ENCODE assay signal across 1 cellular context in genomic region chr3:9249273-9250192, GRCh38.
TF ChIP-seq lines count a peak whose summit lies in the region.

SRGAP3 (minus strand) TSS chr3:9249646; CDS start chr3:9248951, 695 bp downstream.

TF ChIP-seq in HepG2, 621 proteins besides CTCF, POLR2A, EP300 and RAD21 (continued from another document and continues in another):
- TF ChIP-seq MXD3 (CRISPR knock-in tag; IDR thresholded peaks at IDR 0.05) = no peak
- TF ChIP-seq FOXC1 (CRISPR knock-in tag; IDR thresholded peaks at IDR 0.05; ENCODE audit: borderline replicate concordance) = 0 out of 2 replicates have a peak, but pooled peaks have one; percentile 23
- no peak for TF ChIP-seq HHEX (CRISPR knock-in tag; IDR thresholded peaks at IDR 0.05)
- no peak for TF ChIP-seq FIP1L1 (IDR thresholded peaks at IDR 0.05; ENCODE audit: borderline replicate concordance, insufficient read depth, low read depth, low read length)
- no peak for TF ChIP-seq TFDP1 (CRISPR knock-in tag; IDR thresholded peaks at IDR 0.05; ENCODE audit: borderline replicate concordance)
- no peak for TF ChIP-seq SATB2 (CRISPR knock-in tag; IDR thresholded peaks at IDR 0.05)
- no peak for TF ChIP-seq RERE (CRISPR knock-in tag; IDR thresholded peaks at IDR 0.05; ENCODE audit: low read depth)
- TF ChIP-seq E2F2 (CRISPR knock-in tag; IDR thresholded peaks at IDR 0.05; ENCODE audit: borderline replicate concordance) = no peak
- TF ChIP-seq CBFB (CRISPR knock-in tag; IDR thresholded peaks at IDR 0.05) = no peak
- no peak for TF ChIP-seq HMG20B (CRISPR knock-in tag; conservative IDR thresholded peaks at IDR 0.05)
- no peak for TF ChIP-seq NFKBIZ (CRISPR knock-in tag; IDR thresholded peaks at IDR 0.05)
- TF ChIP-seq CBX5 (CRISPR knock-in tag; IDR thresholded peaks at IDR 0.05; ENCODE audit: borderline replicate concordance) = no peak
- no peak for TF ChIP-seq ZNF776 (CRISPR knock-in tag; IDR thresholded peaks at IDR 0.05)
- TF ChIP-seq EED (CRISPR knock-in tag; IDR thresholded peaks at IDR 0.05) = peak; percentile 71; the same call in 1 of the 2 replicates
- TF ChIP-seq ZBTB46 (CRISPR knock-in tag; IDR thresholded peaks at IDR 0.05; ENCODE audit: borderline replicate concordance) = no peak
- TF ChIP-seq NR2F6 (IDR thresholded peaks at IDR 0.05) = no peak
- no peak for TF ChIP-seq NR2F6 (CRISPR knock-in tag; IDR thresholded peaks at IDR 0.05)
- TF ChIP-seq KDM5B (CRISPR knock-in tag; IDR thresholded peaks at IDR 0.05; ENCODE audit: borderline replicate concordance) = 0 out of 2 replicates have a peak, but pooled peaks have one; percentile 17
- peak; percentile 29; the same call in 1 of the 2 replicates for TF ChIP-seq HNF1B (CRISPR knock-in tag; IDR thresholded peaks at IDR 0.05)
- peak; percentile 53; the same call in 1 of the 2 replicates for TF ChIP-seq ZNF501 (CRISPR knock-in tag; IDR thresholded peaks at IDR 0.05)
- no peak for TF ChIP-seq ZNF652 (CRISPR knock-in tag; IDR thresholded peaks at IDR 0.05; ENCODE audit: borderline replicate concordance, low read depth)
- TF ChIP-seq ZMYM3 (CRISPR knock-in tag; IDR thresholded peaks at IDR 0.05) = 0 out of 2 replicates have a peak, but pooled peaks have one; percentile 30
- TF ChIP-seq MXI1 (IDR thresholded peaks at IDR 0.05; ENCODE audit: borderline replicate concordance, low read depth, low read length) = 0 out of 3 replicates have a peak, but pooled peaks have one; percentile 12
- no peak for TF ChIP-seq RNF219 (CRISPR knock-in tag; IDR thresholded peaks at IDR 0.05)
- TF ChIP-seq KLF16 (CRISPR knock-in tag; IDR thresholded peaks at IDR 0.05) = no peak
- TF ChIP-seq ZNF687 (CRISPR knock-in tag; IDR thresholded peaks at IDR 0.05) = peak; percentile 63
- TF ChIP-seq REPIN1 (CRISPR knock-in tag; IDR thresholded peaks at IDR 0.05; ENCODE audit: borderline replicate concordance, low read depth) = peak; percentile 44; the same call in 1 of the 2 replicates
- peak; percentile 49; the same call in 1 of the 2 replicates for TF ChIP-seq TARDBP (CRISPR knock-in tag; IDR thresholded peaks at IDR 0.05)
- TF ChIP-seq KLF15 (CRISPR knock-in tag; IDR thresholded peaks at IDR 0.05; ENCODE audit: borderline replicate concordance) = no peak
- TF ChIP-seq EHMT2 (IDR thresholded peaks at IDR 0.05; ENCODE audit: borderline replicate concordance, low read depth, low read length) = no peak; the same call in 1 of the 2 replicates
- TF ChIP-seq SP1 (IDR thresholded peaks at IDR 0.05) = no peak
- 0 out of 2 replicates have a peak, but pooled peaks have one; percentile 9 for TF ChIP-seq SP1 (CRISPR knock-in tag; IDR thresholded peaks at IDR 0.05)
- TF ChIP-seq ELK4 (CRISPR knock-in tag; IDR thresholded peaks at IDR 0.05; ENCODE audit: borderline replicate concordance) = no peak
- peak; percentile 30; the same call in 1 of the 2 replicates for TF ChIP-seq HOXA3 (CRISPR knock-in tag; IDR thresholded peaks at IDR 0.05)
- TF ChIP-seq ARNT (IDR thresholded peaks at IDR 0.05) = no peak
- TF ChIP-seq JUN (CRISPR knock-in tag; IDR thresholded peaks at IDR 0.05) = no peak
